17 cellular contexts compared by ENCODE assay signal in the genomic region with DNA sequence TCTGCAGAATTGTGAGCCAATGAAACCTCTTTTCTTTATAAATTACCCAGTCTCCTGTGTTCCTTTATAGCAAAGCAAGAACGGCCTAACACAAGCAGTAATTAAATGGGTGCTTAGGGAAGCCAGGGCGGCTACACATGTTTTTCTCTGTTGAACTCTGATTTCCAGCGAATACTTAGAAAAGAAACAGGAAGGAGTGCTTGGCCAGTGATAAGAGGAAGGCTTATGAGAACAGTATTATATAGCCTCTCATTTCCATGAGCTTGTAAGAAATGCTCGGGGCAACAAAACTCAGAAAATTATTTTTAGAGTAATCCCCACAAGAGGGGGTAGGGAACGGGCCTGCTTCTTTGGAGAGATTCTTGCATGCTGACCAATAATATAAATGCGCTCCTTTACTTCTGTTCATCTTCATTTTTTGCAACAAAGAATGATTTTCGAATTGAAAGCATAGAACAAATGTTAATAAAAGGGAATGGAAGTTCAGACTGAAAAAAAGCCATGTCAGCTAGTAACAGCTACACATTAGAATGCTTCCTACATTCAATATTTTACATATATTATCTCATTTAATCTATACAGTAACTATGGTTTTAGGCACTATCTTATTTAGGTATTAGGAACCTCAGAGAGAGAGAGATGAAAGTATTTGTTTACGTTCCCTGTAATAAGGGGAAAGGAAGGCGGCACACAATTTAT. TPM values are rescaled to one million over a fixed set of nuclear protein-coding genes. Genes with fewer than 3 reads are reported as not detected.
DNase-seq lines count a peak whose midpoint lies in the region; ATAC-seq, FAIRE-seq and TF ChIP-seq lines count a peak whose summit lies in the region.
"Had no signal": no experiment of that assay in that cellular context is flagged by ENCODE, and none has a peak within 500 bp of the region (broad histone marks: within the 10 kb centered on the region; RNA-seq: fewer than 3 reads in every experiment).

No MANE protein-coding gene starts in this region.

- H3K4me3 Mint-ChIP-seq in activated CD8-positive, alpha-beta T cell treated with anti-CD3 and anti-CD28 coated beads for 36 hours, result no peak overlapping the region
- H3K4me3 Mint-ChIP-seq: CD4-positive, alpha-beta memory T cell; H9; IgD-negative memory B cell had no signal

- no peaks in the 10 kb centered on the region for H3K79me2 ChIP-seq in K562 (ENCODE audit: control insufficient read depth, insufficient read depth, low read length)

- peaks cover 3% of the 10 kb centered on the region for H3K9me3 Mint-ChIP-seq in activated CD8-positive, alpha-beta T cell treated with anti-CD3 and anti-CD28 coated beads for 36 hours
- H3K9me3 Mint-ChIP-seq: IgD-negative memory B cell had no signal

- no peaks in the 10 kb centered on the region for H3K27me3 ChIP-seq in K562 (ENCODE audit: control insufficient read depth in 2 of 2, insufficient read depth in 2 of 2, low read length in 2 of 2)
- H3K27me3 ChIP-seq: BE2C had no signal

- peak; percentile 70; the same call in 1 of the 2 replicates for TF ChIP-seq EP300 in K562 (IDR thresholded peaks at IDR 0.05; ENCODE audit: low read length)

- H3K4me1 ChIP-seq in K562 (replicated peaks in 1 of 2; ENCODE audit: control insufficient read depth in 2 of 2, insufficient read depth in 2 of 2, low read length in 2 of 2), result peaks cover 5 to 20% of the 10 kb centered on the region in 2 experiments; a peak in 4 of 5 replicates
- H3K4me1 ChIP-seq: BE2C had no signal

- H3K4me2 ChIP-seq in K562 (ENCODE audit: insufficient read depth, low read length), result peak overlapping the region; percentile 69

- no peak overlapping the region for H3K4me3 ChIP-seq in K562

- H4K20me1 ChIP-seq in K562 (replicated peaks; ENCODE audit: control insufficient read depth, insufficient read depth, low read length), result no peaks in the 10 kb centered on the region

- intact Hi-C loops in K562 (cut with micrococcal nuclease), result loop anchor here (1.0 to 10.0 kb wide), 5 partner anchors 8 to 1383 kb away; no protein-coding TSS in a partner anchor
- intact Hi-C loops in activated CD8-positive, alpha-beta T cell treated with anti-CD3 and anti-CD28 coated beads for 36 hours (cut with micrococcal nuclease), result loop anchor here (5.0 kb wide), 1 partner anchor 417 kb away; no protein-coding TSS in a partner anchor

- ATAC-seq in K562 (peak; percentile 84), GM21515 (IDR thresholded peaks at IDR 0.05; ENCODE audit: unreplicated experiment) (no peak), GM19035 (IDR thresholded peaks at IDR 0.05; ENCODE audit: unreplicated experiment) (no peak)
- no peak for ATAC-seq in activated CD8-positive, alpha-beta T cell treated with anti-CD3 and anti-CD28 coated beads for 36 hours

- no peaks in the 10 kb centered on the region for H3K9me1 ChIP-seq in K562 (ENCODE audit: control insufficient read depth, insufficient read depth, low read length)

- POLR2A ChIA-PET in K562 (lab: Yijun Ruan, JAX), result interaction anchor here (2.7 kb wide), 1 partner anchor 10 kb away, joined by 15 read pairs; no protein-coding TSS in a partner anchor
- POLR2A ChIA-PET in activated CD8-positive, alpha-beta T cell treated with anti-CD3 and anti-CD28 coated beads for 36 hours (lab: Charles Lee), result no interaction called here

- H3K27ac Mint-ChIP-seq in activated CD8-positive, alpha-beta T cell treated with anti-CD3 and anti-CD28 coated beads for 36 hours, result no peak overlapping the region
- H3K27ac Mint-ChIP-seq: CD4-positive, alpha-beta memory T cell; H9; IgD-negative memory B cell had no signal

- FAIRE-seq in K562 (lab: Jason Lieb, UNC), result peak; percentile 51

- peak in 1 of 2 experiments; percentile 8; a peak in 1 of 4 replicates for TF ChIP-seq RAD21 in K562 (CRISPR knock-in tag; conservative IDR thresholded peaks at IDR 0.05 in 1 of 2, IDR thresholded peaks at IDR 0.05 in 1 of 2)

- H3K27me3 Mint-ChIP-seq in activated CD8-positive, alpha-beta T cell treated with anti-CD3 and anti-CD28 coated beads for 36 hours, result no peaks in the 10 kb centered on the region

- peak overlapping the region; percentile 42 to 72; a peak in 3 of 4 replicates for H3K9ac ChIP-seq in K562 (ENCODE audit: insufficient read depth in 1 of 2, low read depth in 2 of 2, low read length in 2 of 2)

- H3K4me1 Mint-ChIP-seq in activated CD8-positive, alpha-beta T cell treated with anti-CD3 and anti-CD28 coated beads for 36 hours (ENCODE audit: low read depth), result no peaks in the 10 kb centered on the region
- H3K4me1 Mint-ChIP-seq: IgD-negative memory B cell had no signal

- no peak for TF ChIP-seq CTCF in K562 (IDR thresholded peaks at IDR 0.05 in 2 of 3, conservative IDR thresholded peaks at IDR 0.05 in 1 of 3; ENCODE audit: insufficient read depth in 2 of 3, low read depth in 1 of 3, low read length in 3 of 3)
- TF ChIP-seq CTCF in activated CD8-positive, alpha-beta T cell treated with anti-CD3 and anti-CD28 coated beads for 36 hours (IDR thresholded peaks at IDR 0.05), result no peak

- no peaks in the 10 kb centered on the region for H3K36me3 ChIP-seq in K562 (ENCODE audit: control insufficient read depth, insufficient read depth, low read length)
- H3K36me3 ChIP-seq: BE2C had no signal

- WGBS in K562 (ENCODE audit: insufficient coverage, low coverage, missing lambda C conversion rate), result 7% methylated on average over 9 of the region's 9 CpGs

- H3K27ac ChIP-seq in K562 (ENCODE audit: extremely low read depth, low read depth, low read length), result peak overlapping the region; percentile 77

- H3K36me3 Mint-ChIP-seq in activated CD8-positive, alpha-beta T cell treated with anti-CD3 and anti-CD28 coated beads for 36 hours (ENCODE audit: low read depth), result no peaks in the 10 kb centered on the region
- H3K36me3 Mint-ChIP-seq: CD4-positive, alpha-beta memory T cell; IgD-negative memory B cell had no signal

- DNase-seq in EH (ENCODE audit: low read depth) (peak; percentile 5), OCI-M1 (lab: John Stamatoyannopoulos, UW) (peak; percentile 89), K562 (ENCODE audit: extremely low read depth in 1 of 4, low spot score in 3 of 4) (peak; percentile 20 to 67 (median 40)), midbrain (lab: John Stamatoyannopoulos, UW) (peak; percentile 1), NCI-H2029 (lab: John Stamatoyannopoulos, UW) (no peak)
- no peak for DNase-seq in activated CD8-positive, alpha-beta T cell treated with anti-CD3 and anti-CD28 coated beads for 36 hours
- DNase-seq: BE2C; CD4-positive, alpha-beta memory T cell; H9; NCI-H1092; NCI-H1694; NCI-H345; NCI-H526 treated with DMSO at 0.1 percent for 48 hours; SHP77 treated with DMSO at 0.1 percent for 48 hours had no signal

- H3K9me3 ChIP-seq in K562 (replicated peaks; ENCODE audit: control insufficient read depth, insufficient read depth, low read depth, low read length), result no peaks in the 10 kb centered on the region
- H3K9me3 ChIP-seq: BE2C had no signal

- CTCF ChIA-PET in K562 (lab: Yijun Ruan, JAX; ENCODE audit: low intra/inter-chr PET ratio), result interaction anchor here (0.9 kb wide), 1 partner anchor 416 kb away, joined by 3 read pairs; no protein-coding TSS in a partner anchor
- CTCF ChIA-PET in activated CD8-positive, alpha-beta T cell treated with anti-CD3 and anti-CD28 coated beads for 36 hours (lab: Charles Lee), result no interaction called here

- BruUV-seq in K562 (replicated peaks; lab: Mats Ljungman, UMichigan), result no TSS peak

- TF ChIP-seq POLR2A in K562 (conservative IDR thresholded peaks at IDR 0.05), result 0 out of 2 replicates have a peak, but pooled peaks have one; percentile 24

- in situ Hi-C loops in K562 (cut with MboI), result no loop called here

- peak overlapping the region; percentile 58 for H2AFZ ChIP-seq in K562 (ENCODE audit: low read depth, low read length)

TF ChIP-seq in K562, 482 proteins besides CTCF, POLR2A, EP300 and RAD21 (continues in another document):
- TF ChIP-seq CBFA2T3 (IDR thresholded peaks at IDR 0.05) (peak; percentile 78), ZNF316 (IDR thresholded peaks at IDR 0.05) (peak; percentile 83), SRSF1 (IDR thresholded peaks at IDR 0.05; ENCODE audit: low read depth, low read length) (no peak)
- TF ChIP-seq, protein P1, sequence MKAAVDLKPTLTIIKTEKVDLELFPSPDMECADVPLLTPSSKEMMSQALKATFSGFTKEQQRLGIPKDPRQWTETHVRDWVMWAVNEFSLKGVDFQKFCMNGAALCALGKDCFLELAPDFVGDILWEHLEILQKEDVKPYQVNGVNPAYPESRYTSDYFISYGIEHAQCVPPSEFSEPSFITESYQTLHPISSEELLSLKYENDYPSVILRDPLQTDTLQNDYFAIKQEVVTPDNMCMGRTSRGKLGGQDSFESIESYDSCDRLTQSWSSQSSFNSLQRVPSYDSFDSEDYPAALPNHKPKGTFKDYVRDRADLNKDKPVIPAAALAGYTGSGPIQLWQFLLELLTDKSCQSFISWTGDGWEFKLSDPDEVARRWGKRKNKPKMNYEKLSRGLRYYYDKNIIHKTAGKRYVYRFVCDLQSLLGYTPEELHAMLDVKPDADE (conservative IDR thresholded peaks at IDR 0.05; ENCODE audit: control insufficient read depth, low read depth, low read length), result no peak

RNA-seq across cellular contexts. Expression of a gene that starts 49.7 kb away (rescaled TPM):
- total RNA-seq in K562 (2011; cell fraction: chromatin; rRNA removed; ENCODE audit: low replicate concordance), result not detected in 2 replicates
- not detected in 2 replicates for total RNA-seq in K562 (2011; cell fraction: nucleolus; rRNA removed)
- total RNA-seq in K562 (2011; cell fraction: nucleoplasm; rRNA removed), result 0.22 TPM in 1 of 2 replicates, not detected in the other
- total RNA-seq in K562 (2014; rRNA removed) (0.04 and 0.14 TPM in 2 replicates), K562 (2014; rRNA removed; fragmentation: Illumina TruSeq; extraction: Trizol) (not detected in 2 replicates), K562 (2015; rRNA removed; fragmentation: Illumina TruSeq; extraction: Trizol) (0.07 TPM in 1 of 2 replicates, not detected in the other), K562 (2021) (0.09 and 0.13 TPM in 2 replicates)
- polyA plus RNA-seq in K562 (2011; rRNA removed) (not detected in 2 replicates), K562 (2014; fragmentation: Illumina TruSeq; extraction: Trizol) (not detected in 2 replicates), K562 (2014; fragmentation: Nextera tagmentation; extraction: Ambion mirVana) (not detected), K562 (2014; rRNA removed) (0.03 TPM in 1 of 2 replicates, not detected in the other)
- polyA plus RNA-seq in K562 (2011; cell fraction: cytosol; rRNA removed), result not detected in 2 replicates
- polyA plus RNA-seq in K562 (2011; cell fraction: nucleus; rRNA removed), result not detected in 2 replicates
- polyA plus RNA-seq in K562 (2012), result 0.03 and 0.15 TPM in 2 replicates
- polyA minus RNA-seq in K562 (2011; rRNA and poly(A)+ RNA removed), result not detected in 2 replicates
- not detected in 2 replicates for polyA minus RNA-seq in K562 (2011; cell fraction: cytosol; rRNA and poly(A)+ RNA removed)
- polyA minus RNA-seq in K562 (2011; cell fraction: nucleus; rRNA and poly(A)+ RNA removed), result not detected in 2 replicates
- not detected for total RNA-seq in activated CD8-positive, alpha-beta T cell treated with anti-CD3 and anti-CD28 coated beads for 36 hours
- total RNA-seq: CD4-positive, alpha-beta memory T cell had no signal
- polyA plus RNA-seq: CD4-positive, alpha-beta memory T cell had no signal

Comparison
In these comparisons a context has a peak if more than half of its experiments do, and no peak if none do; other contexts are left out.
1. DNase-seq: peak in EH (single experiment), OCI-M1 (single experiment), K562 (4 of 4) and midbrain (single experiment); none in NCI-H2029 (single experiment) and activated CD8-positive, alpha-beta T cell treated with anti-CD3 and anti-CD28 coated beads for 36 hours (single experiment).